In the genomic region with DNA sequence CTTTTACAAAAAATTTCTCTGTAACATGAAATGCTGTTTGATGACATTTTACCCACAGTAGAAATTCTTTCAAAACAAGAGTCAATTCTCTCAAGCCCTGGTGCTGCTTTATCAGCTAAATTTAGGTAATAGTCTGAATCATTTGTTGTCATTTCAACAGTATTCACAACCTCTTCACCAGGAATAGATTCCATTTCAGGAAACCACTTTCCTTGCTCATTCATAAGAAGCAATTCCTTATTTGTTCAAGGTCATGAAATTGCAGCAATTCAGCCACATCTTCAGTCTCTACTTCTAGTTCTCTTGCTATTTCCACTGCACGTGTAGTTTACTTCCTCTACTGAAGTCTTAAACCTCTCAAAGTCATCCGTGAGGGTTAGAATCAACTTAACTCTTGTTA, we compare ENCODE assay signal across 3 cellular contexts.
A peak's percentile ranks its signal among the peaks of the same experiment; 100 is the strongest.
TF ChIP-seq lines count a peak whose summit lies in the region.

No MANE protein-coding gene starts in this region.

TF ChIP-seq in SK-N-SH, 30 proteins besides CTCF, POLR2A, EP300 and RAD21:
- TF ChIP-seq, protein P1, sequence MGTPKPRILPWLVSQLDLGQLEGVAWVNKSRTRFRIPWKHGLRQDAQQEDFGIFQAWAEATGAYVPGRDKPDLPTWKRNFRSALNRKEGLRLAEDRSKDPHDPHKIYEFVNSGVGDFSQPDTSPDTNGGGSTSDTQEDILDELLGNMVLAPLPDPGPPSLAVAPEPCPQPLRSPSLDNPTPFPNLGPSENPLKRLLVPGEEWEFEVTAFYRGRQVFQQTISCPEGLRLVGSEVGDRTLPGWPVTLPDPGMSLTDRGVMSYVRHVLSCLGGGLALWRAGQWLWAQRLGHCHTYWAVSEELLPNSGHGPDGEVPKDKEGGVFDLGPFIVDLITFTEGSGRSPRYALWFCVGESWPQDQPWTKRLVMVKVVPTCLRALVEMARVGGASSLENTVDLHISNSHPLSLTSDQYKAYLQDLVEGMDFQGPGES (IDR thresholded peaks at IDR 0.05; ENCODE audit: low read depth, low read length) = no peak
- TF ChIP-seq YY1 (IDR thresholded peaks at IDR 0.05; ENCODE audit: low read depth) (no peak), FOSL2 (IDR thresholded peaks at IDR 0.05; ENCODE audit: borderline replicate concordance, low read depth) (no peak), FOXM1 (IDR thresholded peaks at IDR 0.05; ENCODE audit: low read depth) (no peak), NFIC (IDR thresholded peaks at IDR 0.05; ENCODE audit: borderline replicate concordance) (no peak)
- TF ChIP-seq, protein P2, sequence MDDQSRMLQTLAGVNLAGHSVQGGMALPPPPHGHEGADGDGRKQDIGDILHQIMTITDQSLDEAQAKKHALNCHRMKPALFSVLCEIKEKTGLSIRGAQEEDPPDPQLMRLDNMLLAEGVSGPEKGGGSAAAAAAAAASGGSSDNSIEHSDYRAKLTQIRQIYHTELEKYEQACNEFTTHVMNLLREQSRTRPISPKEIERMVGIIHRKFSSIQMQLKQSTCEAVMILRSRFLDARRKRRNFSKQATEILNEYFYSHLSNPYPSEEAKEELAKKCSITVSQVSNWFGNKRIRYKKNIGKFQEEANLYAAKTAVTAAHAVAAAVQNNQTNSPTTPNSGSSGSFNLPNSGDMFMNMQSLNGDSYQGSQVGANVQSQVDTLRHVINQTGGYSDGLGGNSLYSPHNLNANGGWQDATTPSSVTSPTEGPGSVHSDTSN (IDR thresholded peaks at IDR 0.05) = no peak

TF ChIP-seq in SK-N-SH treated with all-trans-retinoic acid at 6 μM for 48 hours, 23 proteins besides CTCF, POLR2A, EP300 and RAD21:
- no peak for TF ChIP-seq OSR1 (CRISPR knock-in tag; IDR thresholded peaks at IDR 0.05)
- TF ChIP-seq ZC3H10 (CRISPR knock-in tag; IDR thresholded peaks at IDR 0.05) = no peak
- TF ChIP-seq, protein P3, sequence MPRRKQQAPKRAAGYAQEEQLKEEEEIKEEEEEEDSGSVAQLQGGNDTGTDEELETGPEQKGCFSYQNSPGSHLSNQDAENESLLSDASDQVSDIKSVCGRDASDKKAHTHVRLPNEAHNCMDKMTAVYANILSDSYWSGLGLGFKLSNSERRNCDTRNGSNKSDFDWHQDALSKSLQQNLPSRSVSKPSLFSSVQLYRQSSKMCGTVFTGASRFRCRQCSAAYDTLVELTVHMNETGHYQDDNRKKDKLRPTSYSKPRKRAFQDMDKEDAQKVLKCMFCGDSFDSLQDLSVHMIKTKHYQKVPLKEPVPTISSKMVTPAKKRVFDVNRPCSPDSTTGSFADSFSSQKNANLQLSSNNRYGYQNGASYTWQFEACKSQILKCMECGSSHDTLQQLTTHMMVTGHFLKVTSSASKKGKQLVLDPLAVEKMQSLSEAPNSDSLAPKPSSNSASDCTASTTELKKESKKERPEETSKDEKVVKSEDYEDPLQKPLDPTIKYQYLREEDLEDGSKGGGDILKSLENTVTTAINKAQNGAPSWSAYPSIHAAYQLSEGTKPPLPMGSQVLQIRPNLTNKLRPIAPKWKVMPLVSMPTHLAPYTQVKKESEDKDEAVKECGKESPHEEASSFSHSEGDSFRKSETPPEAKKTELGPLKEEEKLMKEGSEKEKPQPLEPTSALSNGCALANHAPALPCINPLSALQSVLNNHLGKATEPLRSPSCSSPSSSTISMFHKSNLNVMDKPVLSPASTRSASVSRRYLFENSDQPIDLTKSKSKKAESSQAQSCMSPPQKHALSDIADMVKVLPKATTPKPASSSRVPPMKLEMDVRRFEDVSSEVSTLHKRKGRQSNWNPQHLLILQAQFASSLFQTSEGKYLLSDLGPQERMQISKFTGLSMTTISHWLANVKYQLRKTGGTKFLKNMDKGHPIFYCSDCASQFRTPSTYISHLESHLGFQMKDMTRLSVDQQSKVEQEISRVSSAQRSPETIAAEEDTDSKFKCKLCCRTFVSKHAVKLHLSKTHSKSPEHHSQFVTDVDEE (CRISPR knock-in tag; IDR thresholded peaks at IDR 0.05) = no peak
- TF ChIP-seq, protein P4, sequence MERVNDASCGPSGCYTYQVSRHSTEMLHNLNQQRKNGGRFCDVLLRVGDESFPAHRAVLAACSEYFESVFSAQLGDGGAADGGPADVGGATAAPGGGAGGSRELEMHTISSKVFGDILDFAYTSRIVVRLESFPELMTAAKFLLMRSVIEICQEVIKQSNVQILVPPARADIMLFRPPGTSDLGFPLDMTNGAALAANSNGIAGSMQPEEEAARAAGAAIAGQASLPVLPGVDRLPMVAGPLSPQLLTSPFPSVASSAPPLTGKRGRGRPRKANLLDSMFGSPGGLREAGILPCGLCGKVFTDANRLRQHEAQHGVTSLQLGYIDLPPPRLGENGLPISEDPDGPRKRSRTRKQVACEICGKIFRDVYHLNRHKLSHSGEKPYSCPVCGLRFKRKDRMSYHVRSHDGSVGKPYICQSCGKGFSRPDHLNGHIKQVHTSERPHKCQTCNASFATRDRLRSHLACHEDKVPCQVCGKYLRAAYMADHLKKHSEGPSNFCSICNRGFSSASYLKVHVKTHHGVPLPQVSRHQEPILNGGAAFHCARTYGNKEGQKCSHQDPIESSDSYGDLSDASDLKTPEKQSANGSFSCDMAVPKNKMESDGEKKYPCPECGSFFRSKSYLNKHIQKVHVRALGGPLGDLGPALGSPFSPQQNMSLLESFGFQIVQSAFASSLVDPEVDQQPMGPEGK (CRISPR knock-in tag; IDR thresholded peaks at IDR 0.05; ENCODE audit: borderline replicate concordance) = no peak
- no peak for TF ChIP-seq BACH2 (CRISPR knock-in tag; IDR thresholded peaks at IDR 0.05; ENCODE audit: borderline replicate concordance)
- no peak for TF ChIP-seq PPARA (CRISPR knock-in tag; IDR thresholded peaks at IDR 0.05; ENCODE audit: borderline replicate concordance)
- no peak for TF ChIP-seq ZNF565 (CRISPR knock-in tag; conservative IDR thresholded peaks at IDR 0.05; ENCODE audit: low read depth)
- TF ChIP-seq, protein P5, sequence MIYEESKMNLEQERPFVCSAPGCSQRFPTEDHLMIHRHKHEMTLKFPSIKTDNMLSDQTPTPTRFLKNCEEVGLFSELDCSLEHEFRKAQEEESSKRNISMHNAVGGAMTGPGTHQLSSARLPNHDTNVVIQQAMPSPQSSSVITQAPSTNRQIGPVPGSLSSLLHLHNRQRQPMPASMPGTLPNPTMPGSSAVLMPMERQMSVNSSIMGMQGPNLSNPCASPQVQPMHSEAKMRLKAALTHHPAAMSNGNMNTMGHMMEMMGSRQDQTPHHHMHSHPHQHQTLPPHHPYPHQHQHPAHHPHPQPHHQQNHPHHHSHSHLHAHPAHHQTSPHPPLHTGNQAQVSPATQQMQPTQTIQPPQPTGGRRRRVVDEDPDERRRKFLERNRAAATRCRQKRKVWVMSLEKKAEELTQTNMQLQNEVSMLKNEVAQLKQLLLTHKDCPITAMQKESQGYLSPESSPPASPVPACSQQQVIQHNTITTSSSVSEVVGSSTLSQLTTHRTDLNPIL (CRISPR knock-in tag; IDR thresholded peaks at IDR 0.05; ENCODE audit: low read depth) = no peak
- no peak for TF ChIP-seq ESRRG (CRISPR knock-in tag; IDR thresholded peaks at IDR 0.05)
- TF ChIP-seq ZFP3 (CRISPR knock-in tag; IDR thresholded peaks at IDR 0.05) = no peak
- no peak for TF ChIP-seq TCF4 (CRISPR knock-in tag; IDR thresholded peaks at IDR 0.05; ENCODE audit: borderline replicate concordance)
- TF ChIP-seq ZNF70 (CRISPR knock-in tag; IDR thresholded peaks at IDR 0.05) = no peak
- TF ChIP-seq CSDC2 (CRISPR knock-in tag; IDR thresholded peaks at IDR 0.05) = no peak
TF ChIP-seq in SK-N-SH treated with all-trans-retinoic acid at 6 μM for 48 hours: peak in this region for 0.

TF ChIP-seq in K562, 482 proteins besides CTCF, POLR2A, EP300 and RAD21:
- TF ChIP-seq, protein P6, sequence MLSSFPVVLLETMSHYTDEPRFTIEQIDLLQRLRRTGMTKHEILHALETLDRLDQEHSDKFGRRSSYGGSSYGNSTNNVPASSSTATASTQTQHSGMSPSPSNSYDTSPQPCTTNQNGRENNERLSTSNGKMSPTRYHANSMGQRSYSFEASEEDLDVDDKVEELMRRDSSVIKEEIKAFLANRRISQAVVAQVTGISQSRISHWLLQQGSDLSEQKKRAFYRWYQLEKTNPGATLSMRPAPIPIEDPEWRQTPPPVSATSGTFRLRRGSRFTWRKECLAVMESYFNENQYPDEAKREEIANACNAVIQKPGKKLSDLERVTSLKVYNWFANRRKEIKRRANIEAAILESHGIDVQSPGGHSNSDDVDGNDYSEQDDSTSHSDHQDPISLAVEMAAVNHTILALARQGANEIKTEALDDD (IDR thresholded peaks at IDR 0.05) = no peak
- TF ChIP-seq MAFG (tag; conservative IDR thresholded peaks at IDR 0.05) = no peak
- TF ChIP-seq GTF2E2 (tag; IDR thresholded peaks at IDR 0.05) = no peak
- peak; percentile 61; the same call in 1 of the 2 replicates for TF ChIP-seq MYNN (IDR thresholded peaks at IDR 0.05)
- no peak for TF ChIP-seq MYNN (CRISPR knock-in tag; IDR thresholded peaks at IDR 0.05)
